In the genomic region with DNA sequence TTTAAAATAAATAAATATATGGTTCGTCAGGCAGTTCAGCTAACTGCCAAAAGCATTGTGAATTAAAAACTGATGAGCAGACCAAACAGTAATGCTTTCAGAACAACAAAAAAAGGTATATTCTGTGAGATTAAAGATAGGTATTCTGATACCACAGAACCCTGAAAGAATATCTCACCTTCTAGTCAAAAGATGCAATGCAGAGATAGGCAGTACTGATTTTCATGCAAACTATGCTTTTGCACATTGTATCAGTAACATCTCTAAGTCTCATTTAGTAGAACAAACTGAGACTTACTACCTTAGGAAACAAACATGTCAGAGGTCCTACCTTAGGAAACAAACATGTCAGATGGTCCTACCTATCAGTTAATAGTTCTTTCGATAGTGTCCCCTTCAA, we compare ENCODE assay signal across 30 cellular contexts.
"Had no signal": no experiment of that assay in that cellular context is flagged by ENCODE, and none has a peak within 500 bp of the region (broad histone marks: within the 10 kb centered on the region; RNA-seq: fewer than 3 reads in every experiment).

No MANE protein-coding gene starts in this region.

- H3K27me3 Mint-ChIP-seq: naive B cell; stimulated activated naive B cell treated with anti-CD40 and anti-IgM and Interleukin-4, amounts not matched to agents 10 μg/mL and 1 μg/mL and 100 μg/mL, for 72 hours had no signal

- H3K36me3 Mint-ChIP-seq: immature natural killer cell had no signal

- H3K4me3 ChIP-seq: heart left ventricle, left lung, lower lobe of right lung, prostate gland, skin epidermis, stomach, testis, thyroid gland, transverse colon, upper lobe of right lung had no signal

- H3K4me1 ChIP-seq: lower lobe of right lung, prostate gland, testis, upper lobe of right lung had no signal

- DNase-seq: heart left ventricle; hypothalamus; immature natural killer cell; kidney; left colon; left lung; lower lobe of right lung; mammary epithelial cell; mesendoderm; naive B cell; nucleus accumbens; retina; right cardiac atrium; stimulated activated CD4-positive, alpha-beta T cell treated with anti-CD3 and anti-CD28 coated beads, Interleukin-12 subunit alpha, Interleukin-12 subunit beta, amount 100 ng/mL, for 4 hours; stimulated activated CD4-positive, alpha-beta T cell treated with anti-CD3 and anti-CD28 coated beads, Interleukin-15, amount 100 ng/mL, for 24 hours; stimulated activated CD4-positive, alpha-beta T cell treated with anti-CD3 and anti-CD28 coated beads, Interleukin-2, amount 100 ng/mL, for 24 hours; stimulated activated CD4-positive, alpha-beta T cell treated with anti-CD3 and anti-CD28 coated beads, Interleukin-4, amount 100 ng/mL, for 1 hour; stimulated activated naive B cell treated with anti-CD40 and anti-IgM and Interleukin-4, amounts not matched to agents 10 μg/mL and 1 μg/mL and 100 μg/mL, for 72 hours; stimulated activated naive CD8-positive, alpha-beta T cell treated with anti-CD3 and anti-CD28 coated beads, Interleukin-15, Interleukin-2, amounts not matched to agents 100 U/mL and 50 U/mL, for 24 hours; stomach; testis; thyroid gland; transverse colon; upper lobe of right lung had no signal

- H3K27me3 ChIP-seq: heart left ventricle, left lung, stomach, testis, thyroid gland, transverse colon, upper lobe of right lung had no signal

- H3K27ac ChIP-seq: heart left ventricle, left lung, lower lobe of right lung, prostate gland, skin epidermis, stomach, testis, thyroid gland, transverse colon, upper lobe of right lung had no signal

- H3K9me3 ChIP-seq: heart left ventricle, left lung, lower lobe of right lung, prostate gland, stomach, testis, thyroid gland, transverse colon, upper lobe of right lung had no signal

- ATAC-seq: heart left ventricle; left colon; left lung; lower lobe of right lung; right cardiac atrium; sciatic nerve; stimulated activated naive B cell treated with anti-CD40 and anti-IgM and Interleukin-4, amounts not matched to agents 10 μg/mL and 1 μg/mL and 100 μg/mL, for 72 hours; stimulated activated naive CD8-positive, alpha-beta T cell treated with anti-CD3 and anti-CD28 coated beads, Interleukin-15, Interleukin-2, amounts not matched to agents 100 U/mL and 50 U/mL, for 24 hours; upper lobe of right lung had no signal

- H3K4me3 Mint-ChIP-seq: immature natural killer cell; mesothelial cell of epicardium; naive B cell; nephron; neural crest cell; stimulated activated naive B cell treated with anti-CD40 and anti-IgM and Interleukin-4, amounts not matched to agents 10 μg/mL and 1 μg/mL and 100 μg/mL, for 72 hours had no signal

- H3K9me3 Mint-ChIP-seq: immature natural killer cell; mesothelial cell of epicardium; naive B cell; nephron; neural crest cell; stimulated activated naive B cell treated with anti-CD40 and anti-IgM and Interleukin-4, amounts not matched to agents 10 μg/mL and 1 μg/mL and 100 μg/mL, for 72 hours had no signal

- H3K36me3 ChIP-seq: lower lobe of right lung, prostate gland, stomach, thyroid gland, upper lobe of right lung had no signal

- H3K27ac Mint-ChIP-seq: mesothelial cell of epicardium; nephron; stimulated activated naive B cell treated with anti-CD40 and anti-IgM and Interleukin-4, amounts not matched to agents 10 μg/mL and 1 μg/mL and 100 μg/mL, for 72 hours had no signal
